Comparison of ENCODE assay signal across 23 cellular contexts in genomic region chr17:82923366-82924113, GRCh38.
DNase-seq lines count a peak whose midpoint lies in the region; ATAC-seq, FAIRE-seq and TF ChIP-seq lines count a peak whose summit lies in the region.
"Had no signal": no experiment of that assay in that cellular context is flagged by ENCODE, and none has a peak within 500 bp of the region (broad histone marks: within the 10 kb centered on the region; RNA-seq: fewer than 3 reads in every experiment).

No MANE protein-coding gene starts in this region.

- H3K9me3 ChIP-seq in kidney (ENCODE audit: control insufficient read depth in 1 of 2, low read length in 2 of 2) (no peaks in the 10 kb centered on the region), upper lobe of right lung (no peaks in the 10 kb centered on the region)
- H3K9me3 ChIP-seq: adrenal gland had no signal

- no peak overlapping the region for H3K4me3 ChIP-seq in kidney (ENCODE audit: low read length in 2 of 2)
- no peak overlapping the region for H3K4me3 ChIP-seq in upper lobe of right lung
- H3K4me3 ChIP-seq: adrenal gland had no signal

- no peak for FAIRE-seq in kidney (lab: Jason Lieb, UNC)
- FAIRE-seq: bronchial epithelial cell, endometrium had no signal

- H3K27me3 ChIP-seq in upper lobe of right lung, result no peaks in the 10 kb centered on the region
- H3K27me3 ChIP-seq: adrenal gland had no signal

- DNase-seq in DMS53 (lab: John Stamatoyannopoulos, UW) (peak; percentile 47), DMS53 treated with DMSO at 0.1 percent for 48 hours (lab: John Stamatoyannopoulos, UW; ENCODE audit: unreplicated experiment) (no peak), DMS79 (lab: John Stamatoyannopoulos, UW) (peak; percentile 29), NCI-H2107 treated with DMSO at 0.1 percent for 48 hours (lab: John Stamatoyannopoulos, UW; ENCODE audit: unreplicated experiment) (peak; percentile 62), kidney (peak; percentile 57), upper lobe of right lung (no peak), NCI-H2227 (lab: John Stamatoyannopoulos, UW; ENCODE audit: unreplicated experiment) (no peak), HCEC 1CT (no peak)
- DNase-seq: activated CD4-positive, alpha-beta T cell treated with anti-CD3 and anti-CD28 coated beads, Interleukin-2, amount 50 U/mL, for 4 hours; activated CD8-positive, alpha-beta memory T cell treated with anti-CD3 and anti-CD28 coated beads, Interleukin-2, amount 50 U/mL, for 48 hours; activated gamma-delta T cell; adrenal gland; cortex of kidney; glutamatergic neuron; IMR-90; left colon; NCI-H1436; RPMI8226; stimulated activated CD8-positive, alpha-beta memory T cell treated with anti-CD3 and anti-CD28 coated beads, Interleukin-4, amount 100 ng/mL, for 48 hours had no signal

- no peak overlapping the region for H3K27ac ChIP-seq in kidney (ENCODE audit: low read depth in 2 of 2, low read length in 2 of 2)
- H3K27ac ChIP-seq in upper lobe of right lung, result no peak overlapping the region
- H3K27ac ChIP-seq: 22Rv1, adrenal gland had no signal

- ATAC-seq in upper lobe of right lung, result no peak
- ATAC-seq: naive thymus-derived CD8-positive, alpha-beta T cell had no signal

- intact Hi-C loops in kidney (cut with DNase I), result no loop called here
- intact Hi-C loops in upper lobe of right lung (cut with DNase I), result no loop called here

- no peak overlapping the region for H3K9ac ChIP-seq in kidney (ENCODE audit: low read length in 2 of 2)

- peaks cover 4 to 7% of the 10 kb centered on the region in 2 donors for H3K36me3 ChIP-seq in kidney (ENCODE audit: control insufficient read depth in 1 of 2, insufficient read depth in 2 of 2, low read length in 2 of 2)
- H3K36me3 ChIP-seq in upper lobe of right lung, result peaks cover 51% of the 10 kb centered on the region

- TF ChIP-seq CTCF in kidney (IDR thresholded peaks at IDR 0.05; ENCODE audit: borderline replicate concordance, extremely low read depth, insufficient read depth) (no peak), upper lobe of right lung (IDR thresholded peaks at IDR 0.05) (no peak)

- H3K4me1 ChIP-seq in kidney (ENCODE audit: control insufficient read depth in 1 of 2, insufficient read depth in 1 of 2, low read depth in 1 of 2, low read length in 2 of 2) (no peaks in the 10 kb centered on the region), upper lobe of right lung (no peaks in the 10 kb centered on the region)
- H3K4me1 ChIP-seq: adrenal gland had no signal

Comparison
In these comparisons a context has a peak if more than half of its experiments do, and no peak if none do; other contexts are left out.
1. DNase-seq: peak in DMS53 (single experiment), DMS79 (single experiment), NCI-H2107 treated with DMSO at 0.1 percent for 48 hours (single experiment) and kidney (single experiment); none in DMS53 treated with DMSO at 0.1 percent for 48 hours (single experiment), upper lobe of right lung (single experiment), NCI-H2227 (single experiment) and HCEC 1CT (single experiment).